ENCODE assay signal across 1 cellular context in the genomic region with DNA sequence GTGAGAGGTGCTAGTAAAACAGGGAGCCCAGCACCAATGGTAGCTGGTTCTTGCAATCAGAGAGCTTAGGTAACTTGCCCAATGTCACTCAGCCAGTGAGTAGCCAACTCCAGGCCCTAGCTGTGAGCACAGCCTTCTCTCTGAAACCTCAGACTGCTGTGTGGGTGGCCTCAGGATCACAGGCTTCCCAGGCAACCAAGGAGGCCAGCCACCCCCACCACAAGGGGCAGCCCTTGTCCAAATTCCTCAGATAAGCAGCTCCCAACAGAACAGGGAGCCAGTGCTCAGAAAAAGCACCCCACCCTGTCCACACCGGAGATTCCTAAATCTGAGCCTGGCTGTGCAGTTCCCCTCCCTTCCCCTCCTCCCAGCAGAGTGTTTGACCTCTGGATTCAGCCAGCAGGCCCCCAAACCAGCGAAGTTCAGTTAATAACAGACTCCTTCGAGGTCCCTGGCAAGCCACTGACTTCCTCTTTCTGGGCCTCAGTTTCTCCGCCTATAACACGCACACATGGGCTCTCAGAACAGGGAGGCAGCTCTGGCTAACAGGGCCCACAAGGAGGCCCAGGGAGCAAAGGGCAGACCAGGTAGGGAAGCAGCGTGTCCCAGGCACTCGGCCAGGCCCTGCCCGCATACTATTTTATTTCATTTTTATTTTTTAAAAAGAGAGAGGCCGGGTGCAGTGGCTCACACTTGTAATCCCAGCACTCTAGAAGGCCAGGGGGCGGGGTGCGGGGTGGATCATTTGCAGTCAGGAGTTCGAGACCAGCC.
TF ChIP-seq lines count a peak whose summit lies in the region.

No MANE protein-coding gene starts in this region.

TF ChIP-seq in IMR-90, 13 proteins besides CTCF, POLR2A, EP300 and RAD21:
- TF ChIP-seq CEBPB (IDR thresholded peaks at IDR 0.05; ENCODE audit: low read depth, low read length) (peak; percentile 59), SMC3 (IDR thresholded peaks at IDR 0.05; ENCODE audit: low read depth, low read length) (no peak)
